17 cellular contexts compared by ENCODE assay signal in the genomic region with DNA sequence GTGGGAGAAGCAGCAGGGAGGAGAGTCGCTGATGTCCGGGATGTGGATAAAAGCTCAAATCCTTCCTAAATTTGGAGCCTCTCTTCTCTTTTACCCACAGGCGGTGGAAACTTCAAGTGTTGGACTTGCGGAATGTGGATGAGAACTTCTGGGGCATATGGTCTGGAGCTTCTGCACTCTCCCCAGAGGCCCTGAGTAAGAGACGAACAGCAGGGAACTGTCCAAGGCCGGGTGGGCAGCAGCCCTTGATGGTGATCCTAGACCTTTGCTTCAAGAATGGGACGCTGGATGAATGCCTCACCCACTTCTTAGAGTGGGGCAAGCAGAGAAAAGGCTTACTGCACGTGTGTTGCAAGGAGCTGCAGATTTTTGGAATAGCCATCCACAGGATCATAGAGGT. TPM values are rescaled to one million over a fixed set of nuclear protein-coding genes. Genes with fewer than 3 reads are reported as not detected.
DNase-seq lines count a peak whose midpoint lies in the region; ATAC-seq and TF ChIP-seq lines count a peak whose summit lies in the region.
"Had no signal": no experiment of that assay in that cellular context is flagged by ENCODE, and none has a peak within 500 bp of the region (broad histone marks: within the 10 kb centered on the region; RNA-seq: fewer than 3 reads in every experiment).

No MANE protein-coding gene starts in this region.

- no peak for TF ChIP-seq CTCF in A673 (conservative IDR thresholded peaks at IDR 0.05; ENCODE audit: low read depth, low read length)

- H3K79me1 ChIP-seq in neuronal stem cell (ENCODE audit: low read depth, low read length): peaks cover 2% of the 10 kb centered on the region

- no peaks in the 10 kb centered on the region for H3K9me3 Mint-ChIP-seq in CD8-positive, alpha-beta memory T cell
- H3K9me3 Mint-ChIP-seq: CD4-positive, alpha-beta memory T cell; CD4-positive, CD25-positive, alpha-beta regulatory T cell had no signal

- peak overlapping the region; percentile 59 for H2BK5ac ChIP-seq in neuronal stem cell (ENCODE audit: low read length)

- CTCF ChIA-PET in A673 (lab: Charles Lee): no interaction called here
- CTCF ChIA-PET in CD8-positive, alpha-beta memory T cell (lab: Charles Lee): no interaction called here

- DNase-seq in A673 (ENCODE audit: low spot score) (peak; percentile 0), AG20443 (ENCODE audit: low spot score) (peak; percentile 3), neuronal stem cell (ENCODE audit: low spot score) (no peak), GDM1 (lab: John Stamatoyannopoulos, UW) (no peak)
- DNase-seq in CD8-positive, alpha-beta memory T cell: no peak
- DNase-seq: 8988T; BE2C; C1 segment of cervical spinal cord; Caco-2; Calu3; CD4-positive, alpha-beta memory T cell; CD4-positive, CD25-positive, alpha-beta regulatory T cell; DMS79 treated with DMSO at 0.1 percent for 48 hours had no signal

- no peaks in the 10 kb centered on the region for H3K36me3 Mint-ChIP-seq in CD8-positive, alpha-beta memory T cell
- H3K36me3 Mint-ChIP-seq: CD14-positive monocyte; CD4-positive, alpha-beta memory T cell; CD4-positive, CD25-positive, alpha-beta regulatory T cell had no signal

- no peak overlapping the region for H3K4ac ChIP-seq in neuronal stem cell (ENCODE audit: low read length)

- POLR2A ChIA-PET in A673 (lab: Charles Lee; ENCODE audit: low non-redundant PET): no interaction called here
- POLR2A ChIA-PET in CD8-positive, alpha-beta memory T cell (lab: Charles Lee): no interaction called here

- no peak overlapping the region for H3K4me3 ChIP-seq in A673 (ENCODE audit: low read depth, low read length, poor library complexity, severe bottlenecking)
- H3K4me3 ChIP-seq in neuronal stem cell (ENCODE audit: low read length in 2 of 2): no peak overlapping the region
- no peak overlapping the region for H3K4me3 ChIP-seq in CD8-positive, alpha-beta memory T cell (ENCODE audit: low read length)
- H3K4me3 ChIP-seq: BLaER1, GM12878 had no signal

- no peak overlapping the region for H3K27ac ChIP-seq in A673 (ENCODE audit: low read depth, low read length, poor library complexity, severe bottlenecking)
- H3K27ac ChIP-seq in neuronal stem cell (replicated peaks; ENCODE audit: low read length): no peak overlapping the region
- no peak overlapping the region for H3K27ac ChIP-seq in CD8-positive, alpha-beta memory T cell (ENCODE audit: low read depth, low read length)
- H3K27ac ChIP-seq: BLaER1 had no signal

- no peak overlapping the region for H4K91ac ChIP-seq in neuronal stem cell (ENCODE audit: low read depth, low read length, poor library complexity)

- H3K4me1 ChIP-seq in A673 (ENCODE audit: insufficient read depth, low read length, poor library complexity, severe bottlenecking): no peaks in the 10 kb centered on the region
- no peaks in the 10 kb centered on the region for H3K4me1 ChIP-seq in neuronal stem cell (ENCODE audit: control insufficient read depth in 2 of 2, insufficient read depth in 1 of 2, low read depth in 1 of 2, low read length in 2 of 2)
- no peaks in the 10 kb centered on the region for H3K4me1 ChIP-seq in CD8-positive, alpha-beta memory T cell (ENCODE audit: insufficient read depth, low read length)
- H3K4me1 ChIP-seq: BE2C, BLaER1, Caco-2 had no signal

- no peak overlapping the region for H4K8ac ChIP-seq in neuronal stem cell (ENCODE audit: low read depth, low read length)

- peaks cover 5% of the 10 kb centered on the region for H3K27me3 ChIP-seq in A673 (replicated peaks; ENCODE audit: insufficient read depth, low read depth, low read length, poor library complexity)
- H3K27me3 ChIP-seq in neuronal stem cell (ENCODE audit: control insufficient read depth in 3 of 3, insufficient read depth in 3 of 3, low read depth in 1 of 3, low read length in 3 of 3): peaks cover 0 to 40% (median 4%) of the 10 kb centered on the region in 3 experiments
- peaks cover 4% of the 10 kb centered on the region for H3K27me3 ChIP-seq in CD8-positive, alpha-beta memory T cell (ENCODE audit: insufficient read depth, low read length, poor library complexity, severe bottlenecking)
- H3K27me3 ChIP-seq: BE2C, BLaER1 had no signal

- H2BK120ac ChIP-seq in neuronal stem cell (ENCODE audit: low read depth, low read length): no peak overlapping the region

- H2AK5ac ChIP-seq in neuronal stem cell (ENCODE audit: low read depth, low read length): no peak overlapping the region

- H2AFZ ChIP-seq in neuronal stem cell (ENCODE audit: low read length): no peak overlapping the region

- WGBS in neuronal stem cell (ENCODE audit: extremely low coverage in 2 of 2, insufficient read length in 2 of 2, insufficient replicate concordance in 1 of 2), 2 donors: no CpG with 5 or more reads among the region's 8 CpGs

- peaks cover 26 to 66% of the 10 kb centered on the region in 2 donors for H3K27me3 Mint-ChIP-seq in CD8-positive, alpha-beta memory T cell

- H2BK12ac ChIP-seq in neuronal stem cell (ENCODE audit: low read length): no peak overlapping the region

- no peak overlapping the region for H3K14ac ChIP-seq in neuronal stem cell (ENCODE audit: low read length)

- H3K9me3 ChIP-seq in A673 (ENCODE audit: low read depth, low read length, poor library complexity, severe bottlenecking): no peaks in the 10 kb centered on the region
- H3K9me3 ChIP-seq in neuronal stem cell (replicated peaks in 1 of 2; ENCODE audit: control insufficient read depth in 2 of 2, insufficient read depth in 1 of 2, low read depth in 1 of 2, low read length in 2 of 2): no peaks in the 10 kb centered on the region
- H3K9me3 ChIP-seq in CD8-positive, alpha-beta memory T cell (ENCODE audit: low read length): no peaks in the 10 kb centered on the region
- H3K9me3 ChIP-seq: BE2C, BLaER1, Caco-2 had no signal

- no peak overlapping the region for H3K9ac ChIP-seq in neuronal stem cell (ENCODE audit: low read depth, low read length, poor library complexity)
- H3K9ac ChIP-seq: BLaER1 had no signal

- H3K36me3 ChIP-seq in A673 (ENCODE audit: insufficient read depth, low read length, poor library complexity, severe bottlenecking) (no peaks in the 10 kb centered on the region), neuronal stem cell (replicated peaks in 1 of 2; ENCODE audit: control insufficient read depth in 2 of 2, insufficient read depth in 2 of 2, low read length in 2 of 2) (no peaks in the 10 kb centered on the region)
- no peaks in the 10 kb centered on the region for H3K36me3 ChIP-seq in CD8-positive, alpha-beta memory T cell (ENCODE audit: insufficient read depth, low read length)
- H3K36me3 ChIP-seq: BE2C, BLaER1 had no signal

- H3K4me2 ChIP-seq in neuronal stem cell (ENCODE audit: insufficient read depth, low read length, poor library complexity, severe bottlenecking): no peak overlapping the region
- H3K4me2 ChIP-seq: BLaER1 had no signal

- H3K4me3 Mint-ChIP-seq in CD8-positive, alpha-beta memory T cell: no peak overlapping the region
- H3K4me3 Mint-ChIP-seq: CD14-positive monocyte; CD4-positive, alpha-beta memory T cell; CD4-positive, CD25-positive, alpha-beta regulatory T cell had no signal

- intact Hi-C loops in A673 (cut with micrococcal nuclease; ENCODE audit: unreplicated experiment): no loop called here

- ATAC-seq in GM19328 (IDR thresholded peaks at IDR 0.05; ENCODE audit: unreplicated experiment): no peak
- ATAC-seq: GM12878 had no signal

- no peaks in the 10 kb centered on the region for H3K4me1 Mint-ChIP-seq in CD8-positive, alpha-beta memory T cell
- H3K4me1 Mint-ChIP-seq: CD14-positive monocyte; CD4-positive, alpha-beta memory T cell; CD4-positive, CD25-positive, alpha-beta regulatory T cell had no signal

- no TSS peak for BruUV-seq in A673 (replicated peaks; lab: Mats Ljungman, UMichigan)

- H3K18ac ChIP-seq in neuronal stem cell (ENCODE audit: low read length): no peak overlapping the region

- H3K27ac Mint-ChIP-seq in CD8-positive, alpha-beta memory T cell: no peak overlapping the region
- H3K27ac Mint-ChIP-seq: CD14-positive monocyte; CD4-positive, alpha-beta memory T cell; CD4-positive, CD25-positive, alpha-beta regulatory T cell had no signal

- H2BK15ac ChIP-seq in neuronal stem cell (ENCODE audit: low read length): no peak overlapping the region

- H3K23ac ChIP-seq in neuronal stem cell (ENCODE audit: low read depth, low read length, poor library complexity): no peak overlapping the region

RNA-seq across cellular contexts. Expression of a gene that starts 1.9 kb away (rescaled TPM):
- total RNA-seq in A673 (2021): not detected in 2 replicates
- not detected for polyA plus RNA-seq in neuronal stem cell (2013, experiment 1 of 2)
- polyA plus RNA-seq in neuronal stem cell (2013, experiment 2 of 2): not detected
- not detected for total RNA-seq in CD8-positive, alpha-beta memory T cell
- polyA plus RNA-seq in CD8-positive, alpha-beta memory T cell: not detected
- total RNA-seq: Caco-2; Calu3; CD4-positive, alpha-beta memory T cell; CD4-positive, CD25-positive, alpha-beta regulatory T cell; GM12878 had no signal
- polyA plus RNA-seq: CD14-positive monocyte; CD4-positive, alpha-beta memory T cell; CD4-positive, CD25-positive, alpha-beta regulatory T cell; GM12878 had no signal

RNA-seq across cellular contexts. Expression of a gene that starts 15.8 kb away (rescaled TPM):
- total RNA-seq in A673 (2021): not detected in 2 replicates
- not detected for polyA plus RNA-seq in neuronal stem cell (2013, experiment 1 of 2)
- not detected for polyA plus RNA-seq in neuronal stem cell (2013, experiment 2 of 2)
- not detected for total RNA-seq in CD8-positive, alpha-beta memory T cell
- polyA plus RNA-seq in CD8-positive, alpha-beta memory T cell: not detected
- total RNA-seq: Caco-2; Calu3; CD4-positive, alpha-beta memory T cell; CD4-positive, CD25-positive, alpha-beta regulatory T cell; GM12878 had no signal
- polyA plus RNA-seq: CD14-positive monocyte; CD4-positive, alpha-beta memory T cell; CD4-positive, CD25-positive, alpha-beta regulatory T cell; GM12878 had no signal

RNA-seq across cellular contexts. Expression of a gene that starts 29.4 kb away (rescaled TPM):
- total RNA-seq in A673 (2021): not detected in 2 replicates
- polyA plus RNA-seq in neuronal stem cell (2013, experiment 1 of 2): not detected
- polyA plus RNA-seq in neuronal stem cell (2013, experiment 2 of 2): not detected
- total RNA-seq in CD8-positive, alpha-beta memory T cell: not detected
- not detected for polyA plus RNA-seq in CD8-positive, alpha-beta memory T cell
- total RNA-seq: Caco-2; Calu3; CD4-positive, alpha-beta memory T cell; CD4-positive, CD25-positive, alpha-beta regulatory T cell; GM12878 had no signal
- polyA plus RNA-seq: CD14-positive monocyte; CD4-positive, alpha-beta memory T cell; CD4-positive, CD25-positive, alpha-beta regulatory T cell; GM12878 had no signal

RNA-seq across cellular contexts. Expression of a gene that starts 55.8 kb away (rescaled TPM):
- total RNA-seq in A673 (2021): not detected in 2 replicates
- polyA plus RNA-seq in neuronal stem cell (2013, experiment 1 of 2): not detected
- not detected for polyA plus RNA-seq in neuronal stem cell (2013, experiment 2 of 2)
- total RNA-seq in CD8-positive, alpha-beta memory T cell: not detected
- not detected for polyA plus RNA-seq in CD8-positive, alpha-beta memory T cell
- total RNA-seq: Caco-2; Calu3; CD4-positive, alpha-beta memory T cell; CD4-positive, CD25-positive, alpha-beta regulatory T cell; GM12878 had no signal
- polyA plus RNA-seq: CD14-positive monocyte; CD4-positive, alpha-beta memory T cell; CD4-positive, CD25-positive, alpha-beta regulatory T cell; GM12878 had no signal

RNA-seq across cellular contexts. Expression of a gene that starts 59.5 kb away (rescaled TPM):
- not detected in 2 replicates for total RNA-seq in A673 (2021)
- not detected for polyA plus RNA-seq in neuronal stem cell (2013, experiment 1 of 2)
- not detected for polyA plus RNA-seq in neuronal stem cell (2013, experiment 2 of 2)
- total RNA-seq in CD8-positive, alpha-beta memory T cell: not detected
- not detected for polyA plus RNA-seq in CD8-positive, alpha-beta memory T cell
- total RNA-seq: Caco-2; Calu3; CD4-positive, alpha-beta memory T cell; CD4-positive, CD25-positive, alpha-beta regulatory T cell; GM12878 had no signal
- polyA plus RNA-seq: CD14-positive monocyte; CD4-positive, alpha-beta memory T cell; CD4-positive, CD25-positive, alpha-beta regulatory T cell; GM12878 had no signal

Comparison
In these comparisons a context has a peak if more than half of its experiments do, and no peak if none do; other contexts are left out.
1. DNase-seq: peak in A673 (single experiment) and AG20443 (single experiment); none in neuronal stem cell (single experiment), GDM1 (single experiment) and CD8-positive, alpha-beta memory T cell (0 of 5).